In the genomic region with DNA sequence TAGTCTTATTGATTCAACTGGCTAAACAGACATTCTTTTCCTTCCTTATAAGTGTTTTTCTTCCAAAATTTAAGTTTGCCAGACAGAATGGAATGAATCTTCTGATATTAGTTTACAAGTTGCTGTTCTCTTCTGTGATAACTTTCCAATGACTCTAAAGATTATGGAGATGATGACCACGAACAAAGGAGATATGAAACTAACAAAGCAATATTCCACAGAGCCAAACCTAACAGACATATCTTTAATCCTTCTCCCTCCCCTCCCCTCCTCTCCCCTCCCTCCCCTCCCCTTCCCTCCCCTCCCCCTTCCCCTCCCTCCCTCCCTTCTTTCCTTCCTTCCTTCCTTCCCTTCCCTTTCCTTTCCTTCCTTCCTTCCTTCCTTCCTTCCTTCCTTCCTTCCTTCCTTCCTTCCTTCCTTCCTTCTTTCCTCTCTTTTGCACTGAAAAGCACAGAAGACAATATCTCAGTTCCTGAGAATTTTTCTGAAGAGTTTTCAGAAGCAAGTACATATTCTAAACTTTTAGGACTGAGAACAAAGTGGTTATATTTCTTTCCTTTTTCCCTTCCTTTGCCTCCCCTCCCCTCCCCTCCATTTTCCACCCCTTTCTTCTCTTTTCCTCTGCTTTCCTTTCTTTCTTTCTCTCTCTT, we compare ENCODE assay signal across 23 cellular contexts.
"Had no signal": no experiment of that assay in that cellular context is flagged by ENCODE, and none has a peak within 500 bp of the region (broad histone marks: within the 10 kb centered on the region; RNA-seq: fewer than 3 reads in every experiment).

No MANE protein-coding gene starts in this region.

- H3K27ac Mint-ChIP-seq: dendritic cell treated with granulocyte-macrophage colony-stimulating factor and Interleukin-4, amounts not matched to agents 40 ng/mL and 50 ng/mL, for 4 days; immature natural killer cell; mesothelial cell of epicardium had no signal

- H3K4me2 ChIP-seq: hepatocyte had no signal

- H3K4me3 Mint-ChIP-seq: dendritic cell treated with granulocyte-macrophage colony-stimulating factor and Interleukin-4, amounts not matched to agents 40 ng/mL and 50 ng/mL, for 4 days; immature natural killer cell; mesothelial cell of epicardium had no signal

- H3K4me1 ChIP-seq: colonic mucosa, esophagus muscularis mucosa, foreskin keratinocyte, gastroesophageal sphincter, heart left ventricle, left lung, lower lobe of right lung had no signal

- H3K36me3 Mint-ChIP-seq: immature natural killer cell, mesothelial cell of epicardium had no signal

- ATAC-seq: foreskin keratinocyte, gastroesophageal sphincter, heart left ventricle, left colon, left lung, left ventricle myocardium superior, lower lobe of right lung, mucosa of descending colon had no signal

- H3K4me3 ChIP-seq: colonic mucosa, esophagus muscularis mucosa, gastroesophageal sphincter, heart left ventricle, hepatocyte, left lung, lower lobe of right lung, mucosa of descending colon had no signal

- H3K27ac ChIP-seq: colonic mucosa, esophagus muscularis mucosa, foreskin keratinocyte, gastroesophageal sphincter, heart left ventricle, hepatocyte, left lung, lower lobe of right lung had no signal

- H3K79me2 ChIP-seq: hepatocyte had no signal

- H3K9me3 Mint-ChIP-seq: mesothelial cell of epicardium had no signal

- H2AFZ ChIP-seq: hepatocyte had no signal

- FAIRE-seq: endothelial cell of umbilical vein, frontal cortex, kidney had no signal

- H3K27me3 ChIP-seq: colonic mucosa, esophagus muscularis mucosa, foreskin keratinocyte, gastroesophageal sphincter, heart left ventricle, hepatocyte, left lung had no signal

- DNase-seq: colonic mucosa; cortex of kidney; effector CD8-positive, alpha-beta T cell; foreskin keratinocyte; heart left ventricle; hypothalamus; immature natural killer cell; islet precursor cell; kidney; kidney glomerular epithelial cell; left colon; left lung; left ventricle myocardium superior; lower lobe of right lung; mesenchymal stem cell; mucosa of descending colon had no signal

- H3K36me3 ChIP-seq: colonic mucosa, esophagus muscularis mucosa, gastroesophageal sphincter, heart left ventricle, left lung, lower lobe of right lung had no signal

- H3K27me3 Mint-ChIP-seq: dendritic cell treated with granulocyte-macrophage colony-stimulating factor and Interleukin-4, amounts not matched to agents 40 ng/mL and 50 ng/mL, for 4 days had no signal

- H3K9me3 ChIP-seq: colonic mucosa, esophagus muscularis mucosa, gastroesophageal sphincter, heart left ventricle, left lung, lower lobe of right lung, mucosa of descending colon had no signal

- H3K4me1 Mint-ChIP-seq: immature natural killer cell, mesothelial cell of epicardium had no signal
